In the genomic region with DNA sequence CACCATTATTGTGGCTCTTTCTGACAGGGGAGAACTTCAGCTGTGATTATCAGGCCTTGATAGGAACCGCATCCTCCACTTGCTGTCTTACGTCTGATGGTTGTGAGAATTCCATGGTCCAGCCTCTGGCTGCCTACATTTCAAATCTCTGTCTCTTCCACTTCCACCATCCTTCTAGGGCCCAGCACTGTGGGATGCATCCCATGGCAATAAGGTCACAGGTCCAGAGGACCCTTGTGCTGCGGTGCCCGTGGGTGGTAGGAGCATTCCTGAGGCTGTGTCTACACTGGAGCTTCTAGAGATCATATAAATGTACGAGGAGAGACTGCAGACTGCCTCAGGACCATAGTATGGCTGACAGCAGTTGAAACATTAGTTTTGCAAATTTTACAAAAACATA, we compare ENCODE assay signal across 22 cellular contexts. TPM values are rescaled to one million over a fixed set of nuclear protein-coding genes. Genes with fewer than 3 reads are reported as not detected.
DNase-seq lines count a peak whose midpoint lies in the region; ATAC-seq and TF ChIP-seq lines count a peak whose summit lies in the region.
"Had no signal": no experiment of that assay in that cellular context is flagged by ENCODE, and none has a peak within 500 bp of the region (broad histone marks: within the 10 kb centered on the region; RNA-seq: fewer than 3 reads in every experiment).

No MANE protein-coding gene starts in this region.

- peak overlapping the region; percentile 12 for H2AFZ ChIP-seq in neural progenitor cell (replicated peaks)

- H3K4me3 Mint-ChIP-seq in WTC11, result no peak overlapping the region
- H3K4me3 Mint-ChIP-seq in chondrocyte (ENCODE audit: unreplicated experiment), result no peak overlapping the region
- no peak overlapping the region for H3K4me3 Mint-ChIP-seq in neural progenitor cell
- H3K4me3 Mint-ChIP-seq: CD4-positive, alpha-beta memory T cell had no signal

- in situ Hi-C loops in transverse colon (cut with MboI; ENCODE audit: low pct_ligation_motif_present in 1 of 4, low pct_unique_long_range_greater_than_20kb in 1 of 4, low sequenced_read_pairs in 3 of 4), result no loop called here

- POLR2A ChIA-PET in WTC11 (lab: Charles Lee), result no interaction called here

- peaks cover 15% of the 10 kb centered on the region for H3K9me3 Mint-ChIP-seq in WTC11
- peaks cover 5% of the 10 kb centered on the region for H3K9me3 Mint-ChIP-seq in chondrocyte (ENCODE audit: low read depth)
- H3K9me3 Mint-ChIP-seq in neural progenitor cell, result peaks cover 17% of the 10 kb centered on the region

- DNase-seq in WTC11 (ENCODE audit: low spot score) (no peak), chondrocyte (ENCODE audit: low spot score) (peak; percentile 36), neural progenitor cell (ENCODE audit: low spot score) (no peak), transverse colon (peak; percentile 0), EL (no peak), kidney glomerular epithelial cell (lab: John Stamatoyannopoulos, UW) (no peak)
- DNase-seq: CD4-positive, alpha-beta memory T cell; DND-41; MG63; NCI-H1417; NCI-H187; NCI-H446 treated with DMSO at 0.1 percent for 48 hours; NCI-H526 treated with DMSO at 0.1 percent for 48 hours; OCI-M1 had no signal

- 78 to 91% methylated on average over 3 to 5 of the region's 5 CpGs for WGBS in transverse colon (ENCODE audit: low coverage in 1 of 2), 2 donors

- intact Hi-C loops in transverse colon (cut with DNase I; ENCODE audit: low total_unique reads), result no loop called here

- ATAC-seq in WTC11 (no peak), HG02884 (IDR thresholded peaks at IDR 0.05; ENCODE audit: unreplicated experiment) (no peak)
- ATAC-seq: Right ventricle myocardium inferior had no signal

- H3K27me3 ChIP-seq in neural progenitor cell (no peaks in the 10 kb centered on the region), transverse colon (no peaks in the 10 kb centered on the region)
- H3K27me3 ChIP-seq: BLaER1, MG63, SJSA1 had no signal

- peak overlapping the region; percentile 19; the same call in 1 of the 2 replicates for H3K27ac Mint-ChIP-seq in WTC11
- H3K27ac Mint-ChIP-seq in chondrocyte (ENCODE audit: unreplicated experiment), result no peak overlapping the region
- H3K27ac Mint-ChIP-seq in neural progenitor cell, result no peak overlapping the region
- H3K27ac Mint-ChIP-seq: CD4-positive, alpha-beta memory T cell had no signal

- no peaks in the 10 kb centered on the region for H3K9me3 ChIP-seq in neural progenitor cell (ENCODE audit: low read depth)
- no peaks in the 10 kb centered on the region for H3K9me3 ChIP-seq in transverse colon
- H3K9me3 ChIP-seq: Caco-2, MG63 had no signal

- TF ChIP-seq CTCF in WTC11 (IDR thresholded peaks at IDR 0.05) (no peak), chondrocyte (IDR thresholded peaks at IDR 0.05) (no peak), neural progenitor cell (IDR thresholded peaks at IDR 0.05) (no peak), transverse colon (IDR thresholded peaks at IDR 0.05) (no peak)

- H3F3A ChIP-seq in neural progenitor cell (ENCODE audit: low read depth), result no peaks in the 10 kb centered on the region

- no peaks in the 10 kb centered on the region for H3K36me3 ChIP-seq in neural progenitor cell
- no peaks in the 10 kb centered on the region for H3K36me3 ChIP-seq in transverse colon
- H3K36me3 ChIP-seq: BLaER1, MG63, SJSA1 had no signal

- TF ChIP-seq POLR2A in transverse colon (IDR thresholded peaks at IDR 0.05), result no peak

- peaks cover 8% of the 10 kb centered on the region for H3K4me1 Mint-ChIP-seq in WTC11
- H3K4me1 Mint-ChIP-seq in chondrocyte (ENCODE audit: low read depth), result peaks cover 14% of the 10 kb centered on the region
- peaks cover 17% of the 10 kb centered on the region for H3K4me1 Mint-ChIP-seq in neural progenitor cell
- H3K4me1 Mint-ChIP-seq: CD4-positive, alpha-beta memory T cell had no signal

- H3K36me3 Mint-ChIP-seq in WTC11 (no peaks in the 10 kb centered on the region; the same call in 1 of the 2 replicates), chondrocyte (ENCODE audit: low read depth) (peaks cover 7% of the 10 kb centered on the region), neural progenitor cell (no peaks in the 10 kb centered on the region)
- H3K36me3 Mint-ChIP-seq: CD4-positive, alpha-beta memory T cell had no signal

- H3K27ac ChIP-seq in neural progenitor cell, result no peak overlapping the region
- no peak overlapping the region for H3K27ac ChIP-seq in transverse colon
- H3K27ac ChIP-seq: BLaER1, SJSA1 had no signal

- H3K4me1 ChIP-seq in neural progenitor cell (no peaks in the 10 kb centered on the region), transverse colon (peaks cover 0 to 11% (median 4%) of the 10 kb centered on the region in 4 donors)

- H3K27me3 Mint-ChIP-seq in WTC11 (ENCODE audit: low read depth) (no peaks in the 10 kb centered on the region; the same call in 1 of the 2 replicates), chondrocyte (ENCODE audit: low read depth) (peaks cover 5% of the 10 kb centered on the region), neural progenitor cell (ENCODE audit: insufficient read depth, low read depth) (peaks cover 4% of the 10 kb centered on the region)

- H4K20me1 ChIP-seq in neural progenitor cell (ENCODE audit: low read depth), result no peaks in the 10 kb centered on the region
- H4K20me1 ChIP-seq: BLaER1 had no signal

- H3K79me2 ChIP-seq in neural progenitor cell (ENCODE audit: low read depth), result no peaks in the 10 kb centered on the region

- H3K9ac ChIP-seq in neural progenitor cell, result no peak overlapping the region
- H3K9ac ChIP-seq: BLaER1 had no signal

- no peak for TF ChIP-seq EP300 in transverse colon (IDR thresholded peaks at IDR 0.05; ENCODE audit: low read depth)

- CTCF ChIA-PET in WTC11 (lab: Charles Lee), result no interaction called here

- no peak overlapping the region for H3K4me2 ChIP-seq in neural progenitor cell
- H3K4me2 ChIP-seq: BLaER1 had no signal

- H3K4me3 ChIP-seq in neural progenitor cell (no peak overlapping the region), transverse colon (no peak overlapping the region)
- H3K4me3 ChIP-seq: BLaER1, MG63, SJSA1 had no signal

TF ChIP-seq in WTC11, 78 proteins besides CTCF, POLR2A, EP300 and RAD21:
- TF ChIP-seq ESRRA (CRISPR knock-in tag; IDR thresholded peaks at IDR 0.05; ENCODE audit: borderline replicate concordance) (no peak), RORB (CRISPR knock-in tag; IDR thresholded peaks at IDR 0.05) (no peak), CDX4 (CRISPR knock-in tag; IDR thresholded peaks at IDR 0.05; ENCODE audit: borderline replicate concordance) (no peak), FOXJ3 (CRISPR knock-in tag; IDR thresholded peaks at IDR 0.05; ENCODE audit: borderline replicate concordance) (no peak)

RNA-seq across cellular contexts. Expression of gene CALML3, which starts 11.7 kb away (rescaled TPM):
- total RNA-seq in WTC11 (2021), result not detected in 3 replicates
- total RNA-seq in chondrocyte, result not detected in 3 replicates
- not detected in 2 replicates for total RNA-seq in neural progenitor cell (ENCODE audit: low replicate concordance)
- total RNA-seq in transverse colon, result not detected
- total RNA-seq: CD4-positive, alpha-beta memory T cell; G401; H4; LHCN-M2; Right ventricle myocardium inferior; SJSA1 had no signal

RNA-seq across cellular contexts. Expression of gene CALML5, which starts 37.1 kb away (rescaled TPM):
- total RNA-seq in WTC11 (2021) (0.23 TPM in 1 of 3 replicates, not detected in the others), chondrocyte (not detected in 3 replicates), neural progenitor cell (ENCODE audit: low replicate concordance) (not detected in 2 replicates), transverse colon (not detected)
- total RNA-seq: Caco-2; CD4-positive, alpha-beta memory T cell; G401; H4; LHCN-M2; Right ventricle myocardium inferior; SJSA1 had no signal

Comparison
In these comparisons a context has a peak if more than half of its experiments do, and no peak if none do; other contexts are left out.
1. DNase-seq: peak in chondrocyte (single experiment) and transverse colon (single experiment); none in WTC11 (single experiment), neural progenitor cell (single experiment), EL (single experiment) and kidney glomerular epithelial cell (single experiment).